Comparison of ENCODE assay signal across 11 cellular contexts in genomic region chr1:24551910-24552571, GRCh38. TPM values are rescaled to one million over a fixed set of nuclear protein-coding genes. Genes with fewer than 3 reads are reported as not detected.
A peak's percentile ranks its signal among the peaks of the same experiment; 100 is the strongest.
DNase-seq lines count a peak whose midpoint lies in the region; ATAC-seq and TF ChIP-seq lines count a peak whose summit lies in the region.
"Had no signal": no experiment of that assay in that cellular context is flagged by ENCODE, and none has a peak within 500 bp of the region (broad histone marks: within the 10 kb centered on the region; RNA-seq: fewer than 3 reads in every experiment).

No MANE protein-coding gene starts in this region.

- H3K9me3 ChIP-seq in hepatocyte (ENCODE audit: low read depth) (no peaks in the 10 kb centered on the region), spleen (no peaks in the 10 kb centered on the region)

- H3K79me2 ChIP-seq in hepatocyte, result no peaks in the 10 kb centered on the region

- intact Hi-C loops in spleen (cut with DNase I; ENCODE audit: low total_unique reads), result no loop called here

- no peak for TF ChIP-seq POLR2A in spleen (IDR thresholded peaks at IDR 0.05)

- 57% methylated on average over 13 of the region's 13 CpGs for WGBS in hepatocyte (ENCODE audit: low lambda C conversion rate, missing lambda C conversion rate)
- 71 to 83% (median 76%) methylated on average over 13 of the region's 13 CpGs for WGBS in spleen, 5 donors

- H3K27me3 ChIP-seq in hepatocyte (peaks cover 6% of the 10 kb centered on the region), spleen (replicated peaks in 1 of 7) (peaks cover 0 to 53% (median 19%) of the 10 kb centered on the region in 7 donors)

- H3K4me2 ChIP-seq in hepatocyte, result peak overlapping the region; percentile 43

- H3K4me3 ChIP-seq in hepatocyte (no peak overlapping the region), spleen (no peak overlapping the region)

- no peaks in the 10 kb centered on the region for H4K20me1 ChIP-seq in hepatocyte (ENCODE audit: insufficient read depth, poor library complexity, severe bottlenecking)

- H3K27ac ChIP-seq in hepatocyte (peak overlapping the region; percentile 74), spleen (no peak overlapping the region)

- H3K4me1 ChIP-seq in hepatocyte (ENCODE audit: insufficient read depth), result peaks cover 23% of the 10 kb centered on the region
- H3K4me1 ChIP-seq in spleen, result peaks cover 5 to 25% (median 12%) of the 10 kb centered on the region in 6 donors

- TF ChIP-seq CTCF in hepatocyte (IDR thresholded peaks at IDR 0.05; ENCODE audit: poor library complexity) (no peak), spleen (IDR thresholded peaks at IDR 0.05 in 8 of 11, conservative IDR thresholded peaks at IDR 0.05 in 3 of 11) (no peak)

- ATAC-seq in HG03460 (IDR thresholded peaks at IDR 0.05; ENCODE audit: unreplicated experiment) (no peak), HG02884 (IDR thresholded peaks at IDR 0.05; ENCODE audit: unreplicated experiment) (no peak)
- ATAC-seq: sciatic nerve had no signal

- H2AFZ ChIP-seq in hepatocyte, result no peak overlapping the region

- H3K36me3 ChIP-seq in hepatocyte (replicated peaks; ENCODE audit: insufficient read depth, low read depth), result no peaks in the 10 kb centered on the region
- H3K36me3 ChIP-seq in spleen, result no peaks in the 10 kb centered on the region

- DNase-seq in NCI-H748 (lab: John Stamatoyannopoulos, UW; ENCODE audit: unreplicated experiment) (peak; percentile 12), NCI-H748 treated with DMSO at 0.1 percent for 48 hours (lab: John Stamatoyannopoulos, UW) (no peak), OCI-M1 (lab: John Stamatoyannopoulos, UW) (peak; percentile 8), hepatocyte (ENCODE audit: low spot score) (peak; percentile 81), spleen (peak; percentile 21), activated gamma-delta T cell (lab: John Stamatoyannopoulos, UW) (no peak)
- DNase-seq: anterior cingulate cortex, Right ventricle myocardium superior had no signal

- no peaks in the 10 kb centered on the region for H3K9me2 ChIP-seq in hepatocyte (replicated peaks; ENCODE audit: insufficient read depth)

RNA-seq across cellular contexts. Expression of gene NCMAP, which starts 3.8 kb away (rescaled TPM):
- total RNA-seq in hepatocyte (6.3 and 8.1 TPM in 2 replicates), spleen (under 1 TPM in 3 of 7 donors, not detected in 4; 0.09 to 0.22 (median 0.20) TPM)
- polyA plus RNA-seq in hepatocyte (2.7 and 3.5 TPM in 2 replicates), spleen (under 1 TPM in 2 of 3 donors, not detected in 1; 0.03 to 0.10 TPM)

RNA-seq across cellular contexts. Expression of gene RCAN3, which starts 49.4 kb away (rescaled TPM):
- total RNA-seq in hepatocyte (9.0 and 10.1 TPM in 2 replicates), spleen (10 to 100 TPM; 14.4 to 21.7 (median 17.9) TPM)
- polyA plus RNA-seq in hepatocyte (6.2 and 6.4 TPM in 2 replicates), spleen (1 to 10 TPM; 6.1 to 7.2 (median 6.4) TPM)

Comparison
In these comparisons a context has a peak if more than half of its experiments do, and no peak if none do; other contexts are left out.
1. DNase-seq: peak in NCI-H748 (single experiment), OCI-M1 (single experiment), hepatocyte (single experiment) and spleen (single experiment); none in NCI-H748 treated with DMSO at 0.1 percent for 48 hours (single experiment) and activated gamma-delta T cell (single experiment).